In genomic region chr10:114635797-114636550, GRCh38 we compare ENCODE assay signal across 17 cellular contexts. TPM values are rescaled to one million over a fixed set of nuclear protein-coding genes. Genes with fewer than 3 reads are reported as not detected.
DNase-seq lines count a peak whose midpoint lies in the region; ATAC-seq and TF ChIP-seq lines count a peak whose summit lies in the region.
"Had no signal": no experiment of that assay in that cellular context is flagged by ENCODE, and none has a peak within 500 bp of the region (broad histone marks: within the 10 kb centered on the region; RNA-seq: fewer than 3 reads in every experiment).

No MANE protein-coding gene starts in this region.

- intact Hi-C loops in left cardiac atrium (cut with DNase I): loop anchor here in 1 of 2 donors (10.0 kb wide), 1 partner anchor 149 kb away; no protein-coding TSS in a partner anchor
- intact Hi-C loops in transverse colon (cut with DNase I; ENCODE audit: low total_unique reads): no loop called here
- intact Hi-C loops in posterior vena cava (cut with DNase I): loop anchor here in 1 of 2 donors (10.0 kb wide), 1 partner anchor 49 kb away; no protein-coding TSS in a partner anchor

- ATAC-seq in left cardiac atrium (no peak), HG03196 (IDR thresholded peaks at IDR 0.05; ENCODE audit: unreplicated experiment) (no peak)
- ATAC-seq: sciatic nerve had no signal

- TF ChIP-seq EP300 in transverse colon (IDR thresholded peaks at IDR 0.05; ENCODE audit: low read depth): no peak

- H3K4me1 ChIP-seq in cardiac muscle cell (ENCODE audit: low read depth) (peaks cover 60% of the 10 kb centered on the region), transverse colon (peaks cover 10 to 41% (median 28%) of the 10 kb centered on the region in 4 donors)

- H3K27me3 ChIP-seq in cardiac muscle cell (no peaks in the 10 kb centered on the region), transverse colon (no peaks in the 10 kb centered on the region)

- H3K9me3 ChIP-seq in cardiac muscle cell (ENCODE audit: low read depth): no peaks in the 10 kb centered on the region
- no peaks in the 10 kb centered on the region for H3K9me3 ChIP-seq in transverse colon

- no peaks in the 10 kb centered on the region for H3K36me3 ChIP-seq in cardiac muscle cell
- H3K36me3 ChIP-seq in transverse colon: no peaks in the 10 kb centered on the region

- in situ Hi-C loops in transverse colon (cut with MboI; ENCODE audit: low pct_ligation_motif_present in 1 of 4, low pct_unique_long_range_greater_than_20kb in 1 of 4, low sequenced_read_pairs in 3 of 4): no loop called here

- no peak for DNase-seq in cardiac muscle cell (ENCODE audit: low read depth in 1 of 2, low spot score in 1 of 2)
- DNase-seq in left cardiac atrium: no peak
- DNase-seq in NCI-H774 (lab: John Stamatoyannopoulos, UW): peak; percentile 39
- DNase-seq in islet precursor cell: peak; percentile 47
- DNase-seq in transverse colon: peak; percentile 47
- no peak for DNase-seq in posterior vena cava (ENCODE audit: low spot score)
- DNase-seq in iPS-NIHi7 (ENCODE audit: extremely low spot score): no peak
- DNase-seq: ACHN; anterior cingulate cortex; DMS79; endodermal cell; midbrain; NCI-H1694 treated with DMSO at 0.1 percent for 48 hours; NCI-H524 treated with DMSO at 0.1 percent for 48 hours; stimulated activated naive CD4-positive, alpha-beta T cell had no signal

- WGBS in transverse colon (ENCODE audit: low coverage in 1 of 2), 2 donors: 57 to 87% methylated on average over 3 to 6 of the region's 6 CpGs

- no peak for TF ChIP-seq POLR2A in transverse colon (IDR thresholded peaks at IDR 0.05)

- H3K27ac ChIP-seq in cardiac muscle cell: peak overlapping the region; percentile 97
- no peak overlapping the region for H3K27ac ChIP-seq in transverse colon

- H3K4me3 ChIP-seq in cardiac muscle cell (no peak overlapping the region), transverse colon (no peak overlapping the region)

- TF ChIP-seq CTCF in cardiac muscle cell (IDR thresholded peaks at IDR 0.05; ENCODE audit: low read depth, low read length) (no peak), transverse colon (IDR thresholded peaks at IDR 0.05) (peak in 1 of 5 experiments; percentile 9)

RNA-seq across cellular contexts. Expression of gene ABLIM1, which starts 22.1 kb away (rescaled TPM):
- total RNA-seq in cardiac muscle cell (96.1 and 148 TPM in 2 replicates), left cardiac atrium (100 to 1,000 TPM; 292 to 305 TPM), transverse colon (100 to 1,000 TPM in 2 of 4 donors, 10 to 100 TPM in 2; 56.9 to 108 (median 96.1) TPM), posterior vena cava (100 to 1,000 TPM in 1 of 2 donors, 10 to 100 TPM in 1; 79.4 to 123 TPM)
- polyA plus RNA-seq in cardiac muscle cell: 105 and 155 TPM in 2 replicates

Comparison
In these comparisons a context has a peak if more than half of its experiments do, and no peak if none do; other contexts are left out.
1. DNase-seq: peak in NCI-H774 (single experiment), islet precursor cell (single experiment) and transverse colon (single experiment); none in cardiac muscle cell (0 of 2), left cardiac atrium (single experiment), posterior vena cava (single experiment) and iPS-NIHi7 (single experiment).